ENCODE assay signal across 1 cellular context in the genomic region with DNA sequence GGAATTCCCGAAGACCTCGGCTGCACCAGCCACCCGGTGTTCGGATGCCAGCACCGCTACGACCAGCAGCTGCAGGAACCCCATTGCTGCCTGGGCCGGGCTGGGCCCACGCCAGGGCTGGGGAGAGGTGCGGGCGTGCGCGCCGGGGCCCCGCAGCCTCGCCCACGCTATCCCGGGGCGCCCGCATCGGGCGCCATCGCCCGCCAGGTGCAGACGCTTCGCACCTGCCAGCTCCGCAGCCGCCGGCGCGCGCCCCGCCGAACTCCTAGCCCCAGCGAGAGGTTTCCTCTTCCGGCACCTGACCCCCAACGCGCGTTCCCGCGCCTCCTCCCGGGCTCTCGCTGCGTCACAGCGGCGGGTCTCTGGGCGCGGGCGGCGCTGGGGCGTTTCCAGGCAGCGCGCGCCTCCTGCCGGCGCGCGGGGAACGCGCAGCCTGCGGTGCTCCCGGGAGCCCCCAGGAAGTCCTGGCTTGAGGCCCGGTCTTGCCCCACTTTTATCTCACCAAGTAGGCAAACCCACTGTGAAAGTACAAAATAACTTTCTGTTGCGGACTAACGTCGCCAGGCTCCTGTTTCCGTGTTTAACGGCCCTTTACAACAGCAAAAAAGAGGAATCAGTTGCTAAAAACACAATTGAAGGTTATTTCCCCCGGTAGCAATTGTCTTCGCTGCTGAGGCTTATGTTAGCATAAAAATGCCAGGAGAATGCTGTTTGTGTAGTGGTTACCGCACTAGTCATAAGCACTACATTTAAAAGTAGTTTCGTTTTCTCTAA.
TF ChIP-seq lines count a peak whose summit lies in the region.

A gene with protein sequence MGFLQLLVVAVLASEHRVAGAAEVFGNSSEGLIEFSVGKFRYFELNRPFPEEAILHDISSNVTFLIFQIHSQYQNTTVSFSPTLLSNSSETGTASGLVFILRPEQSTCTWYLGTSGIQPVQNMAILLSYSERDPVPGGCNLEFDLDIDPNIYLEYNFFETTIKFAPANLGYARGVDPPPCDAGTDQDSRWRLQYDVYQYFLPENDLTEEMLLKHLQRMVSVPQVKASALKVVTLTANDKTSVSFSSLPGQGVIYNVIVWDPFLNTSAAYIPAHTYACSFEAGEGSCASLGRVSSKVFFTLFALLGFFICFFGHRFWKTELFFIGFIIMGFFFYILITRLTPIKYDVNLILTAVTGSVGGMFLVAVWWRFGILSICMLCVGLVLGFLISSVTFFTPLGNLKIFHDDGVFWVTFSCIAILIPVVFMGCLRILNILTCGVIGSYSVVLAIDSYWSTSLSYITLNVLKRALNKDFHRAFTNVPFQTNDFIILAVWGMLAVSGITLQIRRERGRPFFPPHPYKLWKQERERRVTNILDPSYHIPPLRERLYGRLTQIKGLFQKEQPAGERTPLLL (minus strand): TSS at position 300 of the 774 bp plus-strand sequence. CDS start 216 bp downstream, at position 84.

TF ChIP-seq in K562, 482 proteins besides CTCF, POLR2A, EP300 and RAD21 (continued from another document and continues in another):
- TF ChIP-seq, protein P1, sequence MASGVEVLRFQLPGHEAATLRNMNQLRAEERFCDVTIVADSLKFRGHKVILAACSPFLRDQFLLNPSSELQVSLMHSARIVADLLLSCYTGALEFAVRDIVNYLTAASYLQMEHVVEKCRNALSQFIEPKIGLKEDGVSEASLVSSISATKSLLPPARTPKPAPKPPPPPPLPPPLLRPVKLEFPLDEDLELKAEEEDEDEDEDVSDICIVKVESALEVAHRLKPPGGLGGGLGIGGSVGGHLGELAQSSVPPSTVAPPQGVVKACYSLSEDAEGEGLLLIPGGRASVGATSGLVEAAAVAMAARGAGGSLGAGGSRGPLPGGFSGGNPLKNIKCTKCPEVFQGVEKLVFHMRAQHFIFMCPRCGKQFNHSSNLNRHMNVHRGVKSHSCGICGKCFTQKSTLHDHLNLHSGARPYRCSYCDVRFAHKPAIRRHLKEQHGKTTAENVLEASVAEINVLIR (CRISPR knock-in tag; IDR thresholded peaks at IDR 0.05) = peak; percentile 32; the same call in 1 of the 2 replicates
- no peak for TF ChIP-seq ZNF212 (CRISPR knock-in tag; IDR thresholded peaks at IDR 0.05)
- TF ChIP-seq SMAD1 (IDR thresholded peaks at IDR 0.05; ENCODE audit: low read depth, low read length, partially characterized antibody) = no peak
- no peak for TF ChIP-seq IRF2 (CRISPR knock-in tag; IDR thresholded peaks at IDR 0.05)
- no peak for TF ChIP-seq WHSC1 (IDR thresholded peaks at IDR 0.05; ENCODE audit: low read length)
- TF ChIP-seq, protein P2, sequence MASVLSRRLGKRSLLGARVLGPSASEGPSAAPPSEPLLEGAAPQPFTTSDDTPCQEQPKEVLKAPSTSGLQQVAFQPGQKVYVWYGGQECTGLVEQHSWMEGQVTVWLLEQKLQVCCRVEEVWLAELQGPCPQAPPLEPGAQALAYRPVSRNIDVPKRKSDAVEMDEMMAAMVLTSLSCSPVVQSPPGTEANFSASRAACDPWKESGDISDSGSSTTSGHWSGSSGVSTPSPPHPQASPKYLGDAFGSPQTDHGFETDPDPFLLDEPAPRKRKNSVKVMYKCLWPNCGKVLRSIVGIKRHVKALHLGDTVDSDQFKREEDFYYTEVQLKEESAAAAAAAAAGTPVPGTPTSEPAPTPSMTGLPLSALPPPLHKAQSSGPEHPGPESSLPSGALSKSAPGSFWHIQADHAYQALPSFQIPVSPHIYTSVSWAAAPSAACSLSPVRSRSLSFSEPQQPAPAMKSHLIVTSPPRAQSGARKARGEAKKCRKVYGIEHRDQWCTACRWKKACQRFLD (CRISPR knock-in tag; IDR thresholded peaks at IDR 0.05) = peak; percentile 66; the same call in 1 of the 2 replicates
- TF ChIP-seq SRSF7 (optimal IDR thresholded peaks at IDR 0.05; ENCODE audit: low read depth, low read length) = no peak
- TF ChIP-seq ZNF436 (CRISPR knock-in tag; IDR thresholded peaks at IDR 0.05) = no peak
- no peak for TF ChIP-seq SMAD2 (IDR thresholded peaks at IDR 0.05; ENCODE audit: low read depth, low read length)
- TF ChIP-seq, protein P3, sequence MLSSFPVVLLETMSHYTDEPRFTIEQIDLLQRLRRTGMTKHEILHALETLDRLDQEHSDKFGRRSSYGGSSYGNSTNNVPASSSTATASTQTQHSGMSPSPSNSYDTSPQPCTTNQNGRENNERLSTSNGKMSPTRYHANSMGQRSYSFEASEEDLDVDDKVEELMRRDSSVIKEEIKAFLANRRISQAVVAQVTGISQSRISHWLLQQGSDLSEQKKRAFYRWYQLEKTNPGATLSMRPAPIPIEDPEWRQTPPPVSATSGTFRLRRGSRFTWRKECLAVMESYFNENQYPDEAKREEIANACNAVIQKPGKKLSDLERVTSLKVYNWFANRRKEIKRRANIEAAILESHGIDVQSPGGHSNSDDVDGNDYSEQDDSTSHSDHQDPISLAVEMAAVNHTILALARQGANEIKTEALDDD (IDR thresholded peaks at IDR 0.05) = no peak
- TF ChIP-seq ZBTB7A (IDR thresholded peaks at IDR 0.05; ENCODE audit: borderline replicate concordance, control insufficient read depth, low read depth, low read length) = peak; percentile 88
- TF ChIP-seq KLF1 (tag; IDR thresholded peaks at IDR 0.05) = no peak
- TF ChIP-seq POLR2H (tag; IDR thresholded peaks at IDR 0.05; ENCODE audit: low read depth) = 0 out of 2 replicates have a peak, but pooled peaks have one; percentile 20
- TF ChIP-seq PML (IDR thresholded peaks at IDR 0.05; ENCODE audit: low read length) = 0 out of 2 replicates have a peak, but pooled peaks have one; percentile 21
- no peak for TF ChIP-seq KAT7 (CRISPR knock-in tag; IDR thresholded peaks at IDR 0.05; ENCODE audit: borderline replicate concordance)
- no peak for TF ChIP-seq NFRKB (IDR thresholded peaks at IDR 0.05; ENCODE audit: low read depth)
- no peak for TF ChIP-seq MBD2 (IDR thresholded peaks at IDR 0.05; ENCODE audit: borderline replicate concordance, low read depth)
- TF ChIP-seq MAZ (CRISPR knock-in tag; conservative IDR thresholded peaks at IDR 0.05 in 1 of 2, IDR thresholded peaks at IDR 0.05 in 1 of 2) = peak; percentile 81 to 85
- no peak for TF ChIP-seq TRIM28 (IDR thresholded peaks at IDR 0.05)
- no peak for TF ChIP-seq ZZZ3 (IDR thresholded peaks at IDR 0.05)
- TF ChIP-seq SAFB2 (IDR thresholded peaks at IDR 0.05; ENCODE audit: borderline replicate concordance, low read depth, low read length, severe bottlenecking) = no peak
- TF ChIP-seq RB1 (IDR thresholded peaks at IDR 0.05; ENCODE audit: low read depth) = peak; percentile 99
- TF ChIP-seq, protein P4, sequence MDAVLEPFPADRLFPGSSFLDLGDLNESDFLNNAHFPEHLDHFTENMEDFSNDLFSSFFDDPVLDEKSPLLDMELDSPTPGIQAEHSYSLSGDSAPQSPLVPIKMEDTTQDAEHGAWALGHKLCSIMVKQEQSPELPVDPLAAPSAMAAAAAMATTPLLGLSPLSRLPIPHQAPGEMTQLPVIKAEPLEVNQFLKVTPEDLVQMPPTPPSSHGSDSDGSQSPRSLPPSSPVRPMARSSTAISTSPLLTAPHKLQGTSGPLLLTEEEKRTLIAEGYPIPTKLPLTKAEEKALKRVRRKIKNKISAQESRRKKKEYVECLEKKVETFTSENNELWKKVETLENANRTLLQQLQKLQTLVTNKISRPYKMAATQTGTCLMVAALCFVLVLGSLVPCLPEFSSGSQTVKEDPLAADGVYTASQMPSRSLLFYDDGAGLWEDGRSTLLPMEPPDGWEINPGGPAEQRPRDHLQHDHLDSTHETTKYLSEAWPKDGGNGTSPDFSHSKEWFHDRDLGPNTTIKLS (IDR thresholded peaks at IDR 0.05; ENCODE audit: borderline replicate concordance, low read depth) = no peak; the same call in 1 of the 2 replicates
- no peak for TF ChIP-seq XRCC3 (IDR thresholded peaks at IDR 0.05)
- TF ChIP-seq NR2F6 (CRISPR knock-in tag; IDR thresholded peaks at IDR 0.05) = no peak
- TF ChIP-seq, protein P5, sequence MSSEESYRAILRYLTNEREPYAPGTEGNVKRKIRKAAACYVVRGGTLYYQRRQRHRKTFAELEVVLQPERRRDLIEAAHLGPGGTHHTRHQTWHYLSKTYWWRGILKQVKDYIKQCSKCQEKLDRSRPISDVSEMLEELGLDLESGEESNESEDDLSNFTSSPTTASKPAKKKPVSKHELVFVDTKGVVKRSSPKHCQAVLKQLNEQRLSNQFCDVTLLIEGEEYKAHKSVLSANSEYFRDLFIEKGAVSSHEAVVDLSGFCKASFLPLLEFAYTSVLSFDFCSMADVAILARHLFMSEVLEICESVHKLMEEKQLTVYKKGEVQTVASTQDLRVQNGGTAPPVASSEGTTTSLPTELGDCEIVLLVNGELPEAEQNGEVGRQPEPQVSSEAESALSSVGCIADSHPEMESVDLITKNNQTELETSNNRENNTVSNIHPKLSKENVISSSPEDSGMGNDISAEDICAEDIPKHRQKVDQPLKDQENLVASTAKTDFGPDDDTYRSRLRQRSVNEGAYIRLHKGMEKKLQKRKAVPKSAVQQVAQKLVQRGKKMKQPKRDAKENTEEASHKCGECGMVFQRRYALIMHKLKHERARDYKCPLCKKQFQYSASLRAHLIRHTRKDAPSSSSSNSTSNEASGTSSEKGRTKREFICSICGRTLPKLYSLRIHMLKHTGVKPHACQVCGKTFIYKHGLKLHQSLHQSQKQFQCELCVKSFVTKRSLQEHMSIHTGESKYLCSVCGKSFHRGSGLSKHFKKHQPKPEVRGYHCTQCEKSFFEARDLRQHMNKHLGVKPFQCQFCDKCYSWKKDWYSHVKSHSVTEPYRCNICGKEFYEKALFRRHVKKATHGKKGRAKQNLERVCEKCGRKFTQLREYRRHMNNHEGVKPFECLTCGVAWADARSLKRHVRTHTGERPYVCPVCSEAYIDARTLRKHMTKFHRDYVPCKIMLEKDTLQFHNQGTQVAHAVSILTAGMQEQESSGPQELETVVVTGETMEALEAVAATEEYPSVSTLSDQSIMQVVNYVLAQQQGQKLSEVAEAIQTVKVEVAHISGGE (CRISPR knock-in tag; IDR thresholded peaks at IDR 0.05) = peak in 1 of 3 experiments; percentile 52; a peak in 1 of 6 replicates
- TF ChIP-seq, protein P6, sequence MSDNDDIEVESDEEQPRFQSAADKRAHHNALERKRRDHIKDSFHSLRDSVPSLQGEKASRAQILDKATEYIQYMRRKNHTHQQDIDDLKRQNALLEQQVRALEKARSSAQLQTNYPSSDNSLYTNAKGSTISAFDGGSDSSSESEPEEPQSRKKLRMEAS (CRISPR knock-in tag; IDR thresholded peaks at IDR 0.05) = no peak
- no peak for TF ChIP-seq TAL1 (IDR thresholded peaks at IDR 0.05)
- TF ChIP-seq GABPB2 (CRISPR knock-in tag; conservative IDR thresholded peaks at IDR 0.05) = no peak
- TF ChIP-seq ZFPM2 (CRISPR knock-in tag; IDR thresholded peaks at IDR 0.05) = no peak
- TF ChIP-seq, protein P7, sequence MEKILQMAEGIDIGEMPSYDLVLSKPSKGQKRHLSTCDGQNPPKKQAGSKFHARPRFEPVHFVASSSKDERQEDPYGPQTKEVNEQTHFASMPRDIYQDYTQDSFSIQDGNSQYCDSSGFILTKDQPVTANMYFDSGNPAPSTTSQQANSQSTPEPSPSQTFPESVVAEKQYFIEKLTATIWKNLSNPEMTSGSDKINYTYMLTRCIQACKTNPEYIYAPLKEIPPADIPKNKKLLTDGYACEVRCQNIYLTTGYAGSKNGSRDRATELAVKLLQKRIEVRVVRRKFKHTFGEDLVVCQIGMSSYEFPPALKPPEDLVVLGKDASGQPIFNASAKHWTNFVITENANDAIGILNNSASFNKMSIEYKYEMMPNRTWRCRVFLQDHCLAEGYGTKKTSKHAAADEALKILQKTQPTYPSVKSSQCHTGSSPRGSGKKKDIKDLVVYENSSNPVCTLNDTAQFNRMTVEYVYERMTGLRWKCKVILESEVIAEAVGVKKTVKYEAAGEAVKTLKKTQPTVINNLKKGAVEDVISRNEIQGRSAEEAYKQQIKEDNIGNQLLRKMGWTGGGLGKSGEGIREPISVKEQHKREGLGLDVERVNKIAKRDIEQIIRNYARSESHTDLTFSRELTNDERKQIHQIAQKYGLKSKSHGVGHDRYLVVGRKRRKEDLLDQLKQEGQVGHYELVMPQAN (IDR thresholded peaks at IDR 0.05; ENCODE audit: borderline replicate concordance) = no peak
- TF ChIP-seq FOXA3 (CRISPR knock-in tag; conservative IDR thresholded peaks at IDR 0.05 in 1 of 2, IDR thresholded peaks at IDR 0.05 in 1 of 2) = no peak
- peak; percentile 59 for TF ChIP-seq JUND (IDR thresholded peaks at IDR 0.05; ENCODE audit: borderline replicate concordance, low read depth, low read length)
- no peak; the same call in 2 of the 3 replicates for TF ChIP-seq JUND (tag; IDR thresholded peaks at IDR 0.05; ENCODE audit: borderline replicate concordance, low read depth, low read length)
- TF ChIP-seq, protein P8, sequence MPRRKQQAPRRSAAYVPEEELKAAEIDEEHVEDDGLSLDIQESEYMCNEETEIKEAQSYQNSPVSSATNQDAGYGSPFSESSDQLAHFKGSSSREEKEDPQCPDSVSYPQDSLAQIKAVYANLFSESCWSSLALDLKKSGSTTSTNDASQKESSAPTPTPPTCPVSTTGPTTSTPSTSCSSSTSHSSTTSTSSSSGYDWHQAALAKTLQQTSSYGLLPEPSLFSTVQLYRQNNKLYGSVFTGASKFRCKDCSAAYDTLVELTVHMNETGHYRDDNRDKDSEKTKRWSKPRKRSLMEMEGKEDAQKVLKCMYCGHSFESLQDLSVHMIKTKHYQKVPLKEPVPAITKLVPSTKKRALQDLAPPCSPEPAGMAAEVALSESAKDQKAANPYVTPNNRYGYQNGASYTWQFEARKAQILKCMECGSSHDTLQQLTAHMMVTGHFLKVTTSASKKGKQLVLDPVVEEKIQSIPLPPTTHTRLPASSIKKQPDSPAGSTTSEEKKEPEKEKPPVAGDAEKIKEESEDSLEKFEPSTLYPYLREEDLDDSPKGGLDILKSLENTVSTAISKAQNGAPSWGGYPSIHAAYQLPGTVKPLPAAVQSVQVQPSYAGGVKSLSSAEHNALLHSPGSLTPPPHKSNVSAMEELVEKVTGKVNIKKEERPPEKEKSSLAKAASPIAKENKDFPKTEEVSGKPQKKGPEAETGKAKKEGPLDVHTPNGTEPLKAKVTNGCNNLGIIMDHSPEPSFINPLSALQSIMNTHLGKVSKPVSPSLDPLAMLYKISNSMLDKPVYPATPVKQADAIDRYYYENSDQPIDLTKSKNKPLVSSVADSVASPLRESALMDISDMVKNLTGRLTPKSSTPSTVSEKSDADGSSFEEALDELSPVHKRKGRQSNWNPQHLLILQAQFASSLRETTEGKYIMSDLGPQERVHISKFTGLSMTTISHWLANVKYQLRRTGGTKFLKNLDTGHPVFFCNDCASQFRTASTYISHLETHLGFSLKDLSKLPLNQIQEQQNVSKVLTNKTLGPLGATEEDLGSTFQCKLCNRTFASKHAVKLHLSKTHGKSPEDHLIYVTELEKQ (CRISPR knock-in tag; IDR thresholded peaks at IDR 0.05) = no peak
- TF ChIP-seq KAT8 (IDR thresholded peaks at IDR 0.05; ENCODE audit: low read depth) = no peak
- TF ChIP-seq GTF2A2 (tag; IDR thresholded peaks at IDR 0.05) = no peak
- no peak for TF ChIP-seq ZBTB17 (CRISPR knock-in tag; IDR thresholded peaks at IDR 0.05)
- TF ChIP-seq, protein P9, sequence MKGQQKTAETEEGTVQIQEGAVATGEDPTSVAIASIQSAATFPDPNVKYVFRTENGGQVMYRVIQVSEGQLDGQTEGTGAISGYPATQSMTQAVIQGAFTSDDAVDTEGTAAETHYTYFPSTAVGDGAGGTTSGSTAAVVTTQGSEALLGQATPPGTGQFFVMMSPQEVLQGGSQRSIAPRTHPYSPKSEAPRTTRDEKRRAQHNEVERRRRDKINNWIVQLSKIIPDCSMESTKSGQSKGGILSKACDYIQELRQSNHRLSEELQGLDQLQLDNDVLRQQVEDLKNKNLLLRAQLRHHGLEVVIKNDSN (CRISPR knock-in tag; IDR thresholded peaks at IDR 0.05) = peak; percentile 58; the same call in 1 of the 2 replicates
- TF ChIP-seq ARID1B (IDR thresholded peaks at IDR 0.05) = no peak
- TF ChIP-seq KLF13 (tag; IDR thresholded peaks at IDR 0.05; ENCODE audit: borderline replicate concordance, low read depth) = no peak
- TF ChIP-seq TEAD2 (tag; IDR thresholded peaks at IDR 0.05) = no peak
- TF ChIP-seq, protein P10, sequence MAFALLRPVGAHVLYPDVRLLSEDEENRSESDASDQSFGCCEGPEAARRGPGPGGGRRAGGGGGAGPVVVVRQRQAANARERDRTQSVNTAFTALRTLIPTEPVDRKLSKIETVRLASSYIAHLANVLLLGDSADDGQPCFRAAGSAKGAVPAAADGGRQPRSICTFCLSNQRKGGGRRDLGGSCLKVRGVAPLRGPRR (CRISPR knock-in tag; IDR thresholded peaks at IDR 0.05) = no peak
- TF ChIP-seq ARID2 (IDR thresholded peaks at IDR 0.05) = no peak
